19 cellular contexts compared by ENCODE assay signal in genomic region chr3:150169279-150169970, GRCh38.
DNase-seq lines count a peak whose midpoint lies in the region; ATAC-seq and TF ChIP-seq lines count a peak whose summit lies in the region.
"Had no signal": no experiment of that assay in that cellular context is flagged by ENCODE, and none has a peak within 500 bp of the region (broad histone marks: within the 10 kb centered on the region; RNA-seq: fewer than 3 reads in every experiment).

No MANE protein-coding gene starts in this region.

- H3K9me3 Mint-ChIP-seq in natural killer cell treated with Interleukin-12 subunit alpha and Interleukin-12 subunit beta and Interleukin-15 and Interleukin-18, amount 100 ng/mL, for 72 hours, result no peaks in the 10 kb centered on the region
- H3K9me3 Mint-ChIP-seq: activated CD4-positive, alpha-beta memory T cell treated with anti-CD3 and anti-CD28 coated beads for 36 hours; activated naive CD8-positive, alpha-beta T cell treated with anti-CD3 and anti-CD28 coated beads for 36 hours had no signal

- TF ChIP-seq POLR2A in gastrocnemius medialis (IDR thresholded peaks at IDR 0.05), result no peak

- H3K27me3 ChIP-seq in foreskin keratinocyte (no peaks in the 10 kb centered on the region), gastrocnemius medialis (no peaks in the 10 kb centered on the region), aorta (ENCODE audit: control insufficient read depth in 1 of 2, insufficient read depth in 2 of 2, low read length in 1 of 2) (no peaks in the 10 kb centered on the region)
- H3K27me3 ChIP-seq: upper lobe of right lung had no signal

- no peak overlapping the region for H3K4me3 ChIP-seq in gastrocnemius medialis
- H3K4me3 ChIP-seq in aorta (ENCODE audit: low read length in 2 of 2), result no peak overlapping the region
- H3K4me3 ChIP-seq: upper lobe of right lung had no signal

- H3K9me3 ChIP-seq in gastrocnemius medialis (no peaks in the 10 kb centered on the region), aorta (ENCODE audit: control insufficient read depth, low read length) (no peaks in the 10 kb centered on the region)
- H3K9me3 ChIP-seq: upper lobe of right lung had no signal

- ATAC-seq in foreskin keratinocyte (peak; percentile 51), gastrocnemius medialis (peak; percentile 26 to 53), aorta (ENCODE audit: low FRiP score) (no peak)
- no peak for ATAC-seq in natural killer cell treated with Interleukin-12 subunit alpha and Interleukin-12 subunit beta and Interleukin-15 and Interleukin-18, amount 100 ng/mL, for 72 hours
- ATAC-seq: left colon, upper lobe of right lung had no signal

- in situ Hi-C loops in gastrocnemius medialis (cut with MboI; ENCODE audit: low sequenced_read_pairs in 4 of 4), result no loop called here

- H3K4me3 Mint-ChIP-seq in natural killer cell treated with Interleukin-12 subunit alpha and Interleukin-12 subunit beta and Interleukin-15 and Interleukin-18, amount 100 ng/mL, for 72 hours, result no peak overlapping the region
- H3K4me3 Mint-ChIP-seq: activated CD4-positive, alpha-beta memory T cell treated with anti-CD3 and anti-CD28 coated beads for 36 hours; activated naive CD8-positive, alpha-beta T cell treated with anti-CD3 and anti-CD28 coated beads for 36 hours; B cell had no signal

- H3K27ac ChIP-seq in foreskin keratinocyte (no peak overlapping the region), gastrocnemius medialis (peak overlapping the region; percentile 73 to 89 (median 80)), aorta (ENCODE audit: low read depth in 1 of 2, low read length in 2 of 2) (no peak overlapping the region)
- H3K27ac ChIP-seq: upper lobe of right lung had no signal

- H3K36me3 ChIP-seq in gastrocnemius medialis (no peaks in the 10 kb centered on the region), aorta (ENCODE audit: control insufficient read depth in 1 of 2, insufficient read depth in 2 of 2, low read length in 1 of 2) (no peaks in the 10 kb centered on the region)
- H3K36me3 ChIP-seq: upper lobe of right lung had no signal

- 55 to 60% methylated on average over 6 of the region's 6 CpGs for WGBS in aorta, 2 donors

- intact Hi-C loops in gastrocnemius medialis (cut with DNase I; ENCODE audit: low total_unique reads) (loop anchor here (5.0 kb wide), 1 partner anchor 72 kb away; no protein-coding TSS in a partner anchor), aorta (cut with DNase I) (no loop called here)

- H3K4me1 ChIP-seq in foreskin keratinocyte (no peaks in the 10 kb centered on the region), gastrocnemius medialis (peaks cover 27 to 34% of the 10 kb centered on the region in 2 donors), aorta (ENCODE audit: control insufficient read depth in 1 of 2, insufficient read depth in 2 of 2, low read length in 2 of 2) (no peaks in the 10 kb centered on the region)
- H3K4me1 ChIP-seq: upper lobe of right lung had no signal

- H3K4me1 Mint-ChIP-seq in natural killer cell treated with Interleukin-12 subunit alpha and Interleukin-12 subunit beta and Interleukin-15 and Interleukin-18, amount 100 ng/mL, for 72 hours (ENCODE audit: low read depth in 2 of 2), result no peaks in the 10 kb centered on the region
- H3K4me1 Mint-ChIP-seq: activated naive CD8-positive, alpha-beta T cell treated with anti-CD3 and anti-CD28 coated beads for 36 hours; B cell had no signal

- peaks cover 6 to 17% of the 10 kb centered on the region in 2 donors for H3K27me3 Mint-ChIP-seq in natural killer cell treated with Interleukin-12 subunit alpha and Interleukin-12 subunit beta and Interleukin-15 and Interleukin-18, amount 100 ng/mL, for 72 hours

- TF ChIP-seq CTCF in foreskin keratinocyte (conservative IDR thresholded peaks at IDR 0.05), result no peak
- no peak for TF ChIP-seq CTCF in gastrocnemius medialis (IDR thresholded peaks at IDR 0.05 in 4 of 5, conservative IDR thresholded peaks at IDR 0.05 in 1 of 5)

- no peaks in the 10 kb centered on the region for H3K36me3 Mint-ChIP-seq in natural killer cell treated with Interleukin-12 subunit alpha and Interleukin-12 subunit beta and Interleukin-15 and Interleukin-18, amount 100 ng/mL, for 72 hours
- H3K36me3 Mint-ChIP-seq: activated CD4-positive, alpha-beta memory T cell treated with anti-CD3 and anti-CD28 coated beads for 36 hours; activated naive CD8-positive, alpha-beta T cell treated with anti-CD3 and anti-CD28 coated beads for 36 hours had no signal

- DNase-seq in NCI-H2227 (lab: John Stamatoyannopoulos, UW; ENCODE audit: unreplicated experiment) (peak; percentile 17), NCI-H2227 treated with DMSO at 0.1 percent for 48 hours (lab: John Stamatoyannopoulos, UW) (no peak), NCI-H69 (lab: John Stamatoyannopoulos, UW) (peak; percentile 24), foreskin keratinocyte (no peak), gastrocnemius medialis (peak in 1 of 2 donors; percentile 40), NCI-H1694 treated with DMSO at 0.1 percent for 48 hours (lab: John Stamatoyannopoulos, UW) (no peak), aorta (no peak)
- no peak for DNase-seq in natural killer cell treated with Interleukin-12 subunit alpha and Interleukin-12 subunit beta and Interleukin-15 and Interleukin-18, amount 100 ng/mL, for 72 hours (ENCODE audit: low spot score)
- DNase-seq: activated CD4-positive, alpha-beta memory T cell treated with anti-CD3 and anti-CD28 coated beads for 36 hours; activated CD4-positive, CD25-positive, alpha-beta regulatory T cell; activated effector memory CD4-positive, alpha-beta T cell treated with Interleukin-2 at 50 U/mL for 16 hours; activated naive CD8-positive, alpha-beta T cell treated with anti-CD3 and anti-CD28 coated beads for 36 hours; HCEC 1CT; left colon; mesenchymal stem cell; NCI-H1417 treated with DMSO at 0.1 percent for 48 hours; SHP77 treated with DMSO at 0.1 percent for 48 hours; upper lobe of right lung had no signal

- no peak overlapping the region for H3K27ac Mint-ChIP-seq in natural killer cell treated with Interleukin-12 subunit alpha and Interleukin-12 subunit beta and Interleukin-15 and Interleukin-18, amount 100 ng/mL, for 72 hours
- H3K27ac Mint-ChIP-seq: activated CD4-positive, alpha-beta memory T cell treated with anti-CD3 and anti-CD28 coated beads for 36 hours; activated naive CD8-positive, alpha-beta T cell treated with anti-CD3 and anti-CD28 coated beads for 36 hours; B cell had no signal

Comparison
In these comparisons a context has a peak if more than half of its experiments do, and no peak if none do; other contexts are left out.
1. DNase-seq: peak in NCI-H2227 (single experiment) and NCI-H69 (single experiment); none in NCI-H2227 treated with DMSO at 0.1 percent for 48 hours (single experiment), foreskin keratinocyte (0 of 2), natural killer cell treated with Interleukin-12 subunit alpha and Interleukin-12 subunit beta and Interleukin-15 and Interleukin-18, amount 100 ng/mL, for 72 hours (single experiment), NCI-H1694 treated with DMSO at 0.1 percent for 48 hours (single experiment) and aorta (0 of 2).
2. ATAC-seq: peak in foreskin keratinocyte (single experiment) and gastrocnemius medialis (2 of 2); none in natural killer cell treated with Interleukin-12 subunit alpha and Interleukin-12 subunit beta and Interleukin-15 and Interleukin-18, amount 100 ng/mL, for 72 hours (0 of 2) and aorta (single experiment).
3. H3K27ac ChIP-seq: peak in gastrocnemius medialis (4 of 4); none in foreskin keratinocyte (single experiment) and aorta (0 of 2).